In genomic region chr3:72265661-72266370, GRCh38 we compare ENCODE assay signal across 14 cellular contexts.
DNase-seq lines count a peak whose midpoint lies in the region; ATAC-seq and TF ChIP-seq lines count a peak whose summit lies in the region.
"Had no signal": no experiment of that assay in that cellular context is flagged by ENCODE, and none has a peak within 500 bp of the region (broad histone marks: within the 10 kb centered on the region; RNA-seq: fewer than 3 reads in every experiment).

No MANE protein-coding gene starts in this region.

- H3K4me3 ChIP-seq in MG63 (no peak overlapping the region), gastroesophageal sphincter (no peak overlapping the region)
- H3K4me3 ChIP-seq: ovary had no signal

- TF ChIP-seq CTCF in 22Rv1 (IDR thresholded peaks at IDR 0.05) (peak; percentile 6), gastroesophageal sphincter (IDR thresholded peaks at IDR 0.05) (no peak)

- peaks cover 0 to 34% (median 11%) of the 10 kb centered on the region in 3 donors for H3K4me1 ChIP-seq in gastroesophageal sphincter

- H3K9me3 ChIP-seq in MG63 (no peaks in the 10 kb centered on the region), gastroesophageal sphincter (no peaks in the 10 kb centered on the region)
- H3K9me3 ChIP-seq: ovary had no signal

- H3K27me3 ChIP-seq in MG63 (no peaks in the 10 kb centered on the region), gastroesophageal sphincter (no peaks in the 10 kb centered on the region)
- H3K27me3 ChIP-seq: ovary had no signal

- H3K4me3 Mint-ChIP-seq in activated T-helper 1 cell treated with anti-CD3 and anti-CD28 coated beads, Interleukin-12 subunit alpha, Interleukin-12 subunit beta, Interleukin-2, Interleukin-4 antibody, amounts not matched to agents 30 ng/mL and 10 ng/mL and 1 ng/mL, durations not matched to agents 14 hours and 24 hours and 36 hours: no peak overlapping the region
- H3K4me3 Mint-ChIP-seq: activated CD4-positive, alpha-beta memory T cell treated with anti-CD3 and anti-CD28 coated beads for 36 hours; activated naive CD8-positive, alpha-beta T cell treated with anti-CD3 and anti-CD28 coated beads, Interleukin-2, amount 10 ng/mL, durations not matched to agents 7 days and 5 days; H9 had no signal

- H3K36me3 ChIP-seq in MG63 (no peaks in the 10 kb centered on the region), gastroesophageal sphincter (no peaks in the 10 kb centered on the region)
- H3K36me3 ChIP-seq: ovary had no signal

- peaks cover 50% of the 10 kb centered on the region for H3K4me1 Mint-ChIP-seq in activated T-helper 1 cell treated with anti-CD3 and anti-CD28 coated beads, Interleukin-12 subunit alpha, Interleukin-12 subunit beta, Interleukin-2, Interleukin-4 antibody, amounts not matched to agents 30 ng/mL and 10 ng/mL and 1 ng/mL, durations not matched to agents 14 hours and 24 hours and 36 hours (ENCODE audit: low read depth)

- peaks cover 4% of the 10 kb centered on the region for H3K9me3 Mint-ChIP-seq in activated T-helper 1 cell treated with anti-CD3 and anti-CD28 coated beads, Interleukin-12 subunit alpha, Interleukin-12 subunit beta, Interleukin-2, Interleukin-4 antibody, amounts not matched to agents 30 ng/mL and 10 ng/mL and 1 ng/mL, durations not matched to agents 14 hours and 24 hours and 36 hours
- H3K9me3 Mint-ChIP-seq: activated naive CD8-positive, alpha-beta T cell treated with anti-CD3 and anti-CD28 coated beads, Interleukin-2, amount 10 ng/mL, durations not matched to agents 7 days and 5 days; H9 had no signal

- intact Hi-C loops in activated T-helper 1 cell treated with anti-CD3 and anti-CD28 coated beads, Interleukin-12 subunit alpha, Interleukin-12 subunit beta, Interleukin-2, Interleukin-4 antibody, amounts not matched to agents 30 ng/mL and 10 ng/mL and 1 ng/mL, durations not matched to agents 14 hours and 24 hours and 36 hours (cut with micrococcal nuclease): loop anchor here (2.0 to 5.0 kb wide), 5 partner anchors 76 to 557 kb away; partner anchors contain the start of gene EIF4E3

- TF ChIP-seq EP300 in gastroesophageal sphincter (IDR thresholded peaks at IDR 0.05): no peak

- no peak overlapping the region for H3K27ac ChIP-seq in 22Rv1
- H3K27ac ChIP-seq in gastroesophageal sphincter: no peak overlapping the region
- H3K27ac ChIP-seq: ovary had no signal

- peak; percentile 65 for ATAC-seq in GM18868 (IDR thresholded peaks at IDR 0.05; ENCODE audit: unreplicated experiment)
- peak; percentile 70 for ATAC-seq in HG02678 (IDR thresholded peaks at IDR 0.05; ENCODE audit: unreplicated experiment)
- ATAC-seq in gastroesophageal sphincter: no peak

- H3K36me3 Mint-ChIP-seq in activated T-helper 1 cell treated with anti-CD3 and anti-CD28 coated beads, Interleukin-12 subunit alpha, Interleukin-12 subunit beta, Interleukin-2, Interleukin-4 antibody, amounts not matched to agents 30 ng/mL and 10 ng/mL and 1 ng/mL, durations not matched to agents 14 hours and 24 hours and 36 hours (ENCODE audit: low read depth): peaks cover 2% of the 10 kb centered on the region
- H3K36me3 Mint-ChIP-seq: activated naive CD8-positive, alpha-beta T cell treated with anti-CD3 and anti-CD28 coated beads, Interleukin-2, amount 10 ng/mL, durations not matched to agents 7 days and 5 days had no signal

- peak overlapping the region; percentile 58 for H3K27ac Mint-ChIP-seq in activated T-helper 1 cell treated with anti-CD3 and anti-CD28 coated beads, Interleukin-12 subunit alpha, Interleukin-12 subunit beta, Interleukin-2, Interleukin-4 antibody, amounts not matched to agents 30 ng/mL and 10 ng/mL and 1 ng/mL, durations not matched to agents 14 hours and 24 hours and 36 hours
- H3K27ac Mint-ChIP-seq: activated CD4-positive, alpha-beta memory T cell treated with anti-CD3 and anti-CD28 coated beads for 36 hours; activated naive CD8-positive, alpha-beta T cell treated with anti-CD3 and anti-CD28 coated beads, Interleukin-2, amount 10 ng/mL, durations not matched to agents 7 days and 5 days; H9 had no signal

- no peak for TF ChIP-seq POLR2A in gastroesophageal sphincter (IDR thresholded peaks at IDR 0.05)

- 67 to 82% methylated on average over 3 to 8 of the region's 8 CpGs for WGBS in gastroesophageal sphincter (ENCODE audit: low coverage in 1 of 2), 2 donors

- no peak for DNase-seq in activated T-helper 1 cell treated with anti-CD3 and anti-CD28 coated beads, Interleukin-12 subunit alpha, Interleukin-12 subunit beta, Interleukin-2, Interleukin-4 antibody, amounts not matched to agents 30 ng/mL and 10 ng/mL and 1 ng/mL, durations not matched to agents 14 hours and 24 hours and 36 hours (ENCODE audit: low spot score)
- DNase-seq in MG63 (no peak), GM19238 (ENCODE audit: insufficient read length, low spot score) (no peak), NCI-H69 (lab: John Stamatoyannopoulos, UW) (no peak)
- DNase-seq: activated CD4-positive, alpha-beta memory T cell treated with anti-CD3 and anti-CD28 coated beads for 36 hours; activated naive CD8-positive, alpha-beta T cell treated with anti-CD3 and anti-CD28 coated beads, Interleukin-2, amount 10 ng/mL, durations not matched to agents 7 days and 5 days; H9; KG1; ovary; stimulated activated CD4-positive, alpha-beta T cell treated with anti-CD3 and anti-CD28 coated beads, Interleukin-12 subunit alpha, Interleukin-12 subunit beta, amount 100 ng/mL, for 4 hours had no signal

- no peaks in the 10 kb centered on the region for H3K27me3 Mint-ChIP-seq in activated T-helper 1 cell treated with anti-CD3 and anti-CD28 coated beads, Interleukin-12 subunit alpha, Interleukin-12 subunit beta, Interleukin-2, Interleukin-4 antibody, amounts not matched to agents 30 ng/mL and 10 ng/mL and 1 ng/mL, durations not matched to agents 14 hours and 24 hours and 36 hours (ENCODE audit: insufficient read depth)
- H3K27me3 Mint-ChIP-seq: activated naive CD8-positive, alpha-beta T cell treated with anti-CD3 and anti-CD28 coated beads, Interleukin-2, amount 10 ng/mL, durations not matched to agents 7 days and 5 days had no signal
